In genomic region chr7:101119876-101120275, GRCh38 we compare ENCODE assay signal across 24 cellular contexts. TPM values are rescaled to one million over a fixed set of nuclear protein-coding genes. Genes with fewer than 3 reads are reported as not detected.
DNase-seq lines count a peak whose midpoint lies in the region; ATAC-seq and TF ChIP-seq lines count a peak whose summit lies in the region.
"Had no signal": no experiment of that assay in that cellular context is flagged by ENCODE, and none has a peak within 500 bp of the region (broad histone marks: within the 10 kb centered on the region; RNA-seq: fewer than 3 reads in every experiment).

No MANE protein-coding gene starts in this region.

- H3K9me3 Mint-ChIP-seq in osteocyte (ENCODE audit: unreplicated experiment) (no peaks in the 10 kb centered on the region), H9 (peaks cover 0 to 2% of the 10 kb centered on the region in 2 experiments; a peak in 1 of 5 replicates)
- no peaks in the 10 kb centered on the region for H3K9me3 Mint-ChIP-seq in stimulated activated effector memory CD8-positive, alpha-beta T cell treated with anti-CD3 and anti-CD28 coated beads, Interleukin-12 subunit alpha, Interleukin-12 subunit beta, amount 100 ng/mL, for 72 hours
- H3K9me3 Mint-ChIP-seq: immature natural killer cell; natural killer cell; stimulated activated memory B cell treated with anti-CD40 and anti-IgM and Interleukin-4, amounts not matched to agents 10 μg/mL and 1 μg/mL and 100 μg/mL, for 72 hours; T-helper 1 cell treated with Interleukin-12 subunit alpha and Interleukin-12 subunit beta and Interleukin-4 antibody, amounts not matched to agents 30 μg/mL and 1 μg/mL, for 36 hours had no signal

- H3T11ph ChIP-seq in H9 (ENCODE audit: low read length) = no peak overlapping the region

- DNase-seq in RPMI7951 (ENCODE audit: low read depth) (peak; percentile 52), dermis blood vessel endothelial cell (peak; percentile 39), osteocyte (ENCODE audit: extremely low spot score, unreplicated experiment) (no peak), NCI-H82 (lab: John Stamatoyannopoulos, UW) (no peak), H9 (no peak), NCI-H1417 (lab: John Stamatoyannopoulos, UW) (no peak)
- DNase-seq in stimulated activated effector memory CD8-positive, alpha-beta T cell treated with anti-CD3 and anti-CD28 coated beads, Interleukin-12 subunit alpha, Interleukin-12 subunit beta, amount 100 ng/mL, for 72 hours (ENCODE audit: low spot score in 2 of 2) = no peak
- DNase-seq: activated naive CD4-positive, alpha-beta T cell treated with anti-CD3 and anti-CD28 coated beads, Interleukin-2, amount 50 U/mL, for 16 hours; activated T-cell treated with anti-CD3 and anti-CD28 coated beads, Interleukin-2, amount 50 U/mL, for 48 hours; glutamatergic neuron; GOT3; immature natural killer cell; lower lobe of right lung; natural killer cell; NCI-H187 treated with DMSO at 0.1 percent for 48 hours; NCI-H446; SHP77 treated with DMSO at 0.1 percent for 48 hours; thyroid gland had no signal

- H3K14ac ChIP-seq in H9 (ENCODE audit: insufficient read depth, low read length) = no peak overlapping the region

- no peaks in the 10 kb centered on the region for H3K79me1 ChIP-seq in H9 (ENCODE audit: insufficient read depth, low read depth, low read length, poor library complexity, severe bottlenecking)

- H3K4ac ChIP-seq in H9 (ENCODE audit: low read depth, low read length) = no peak overlapping the region

- H3K4me1 ChIP-seq in BLaER1 = peaks cover 70% of the 10 kb centered on the region
- H3K4me1 ChIP-seq in H9 (ENCODE audit: insufficient read depth, low read length) = peaks cover 7% of the 10 kb centered on the region; the same call in 1 of the 2 replicates
- H3K4me1 ChIP-seq: breast epithelium had no signal

- H3K56ac ChIP-seq in H9 (ENCODE audit: insufficient read length, low read depth, low read length) = no peak overlapping the region

- H3K4me1 Mint-ChIP-seq in osteocyte (ENCODE audit: unreplicated experiment) (peaks cover 72% of the 10 kb centered on the region), H9 (peaks cover 25 to 35% of the 10 kb centered on the region in 2 experiments)
- peaks cover 14% of the 10 kb centered on the region for H3K4me1 Mint-ChIP-seq in stimulated activated effector memory CD8-positive, alpha-beta T cell treated with anti-CD3 and anti-CD28 coated beads, Interleukin-12 subunit alpha, Interleukin-12 subunit beta, amount 100 ng/mL, for 72 hours

- H3K4me3 ChIP-seq in BLaER1 = no peak overlapping the region
- H3K4me3 ChIP-seq: breast epithelium, dorsolateral prefrontal cortex, lower lobe of right lung, thyroid gland had no signal

- H3K27ac Mint-ChIP-seq in osteocyte (ENCODE audit: unreplicated experiment) (peak overlapping the region; percentile 92), H9 (peak overlapping the region in 1 of 3 experiments; percentile 38; a peak in 1 of 7 replicates)
- H3K27ac Mint-ChIP-seq in stimulated activated effector memory CD8-positive, alpha-beta T cell treated with anti-CD3 and anti-CD28 coated beads, Interleukin-12 subunit alpha, Interleukin-12 subunit beta, amount 100 ng/mL, for 72 hours = no peak overlapping the region
- H3K27ac Mint-ChIP-seq: immature natural killer cell; natural killer cell; stimulated activated memory B cell treated with anti-CD40 and anti-IgM and Interleukin-4, amounts not matched to agents 10 μg/mL and 1 μg/mL and 100 μg/mL, for 72 hours; T-helper 1 cell treated with Interleukin-12 subunit alpha and Interleukin-12 subunit beta and Interleukin-4 antibody, amounts not matched to agents 30 μg/mL and 1 μg/mL, for 36 hours had no signal

- H3K9me3 ChIP-seq in BLaER1 (no peaks in the 10 kb centered on the region), H9 (ENCODE audit: control insufficient read depth, low read depth, low read length) (no peaks in the 10 kb centered on the region)
- H3K9me3 ChIP-seq: breast epithelium, lower lobe of right lung, thyroid gland had no signal

- H3K4me3 Mint-ChIP-seq in osteocyte (ENCODE audit: unreplicated experiment) (no peak overlapping the region), H9 (no peak overlapping the region)
- no peak overlapping the region for H3K4me3 Mint-ChIP-seq in stimulated activated effector memory CD8-positive, alpha-beta T cell treated with anti-CD3 and anti-CD28 coated beads, Interleukin-12 subunit alpha, Interleukin-12 subunit beta, amount 100 ng/mL, for 72 hours
- H3K4me3 Mint-ChIP-seq: immature natural killer cell; natural killer cell; stimulated activated memory B cell treated with anti-CD40 and anti-IgM and Interleukin-4, amounts not matched to agents 10 μg/mL and 1 μg/mL and 100 μg/mL, for 72 hours; T-helper 1 cell treated with Interleukin-12 subunit alpha and Interleukin-12 subunit beta and Interleukin-4 antibody, amounts not matched to agents 30 μg/mL and 1 μg/mL, for 36 hours had no signal

- no peaks in the 10 kb centered on the region for H3K23me2 ChIP-seq in H9 (ENCODE audit: insufficient read length, low read depth, low read length, poor library complexity, severe bottlenecking)

- H3K36me3 Mint-ChIP-seq in osteocyte (ENCODE audit: unreplicated experiment) (no peaks in the 10 kb centered on the region), H9 (ENCODE audit: insufficient read depth in 1 of 3, low read depth in 3 of 3) (no peaks in the 10 kb centered on the region; a peak in 1 of 7 replicates)
- no peaks in the 10 kb centered on the region for H3K36me3 Mint-ChIP-seq in stimulated activated effector memory CD8-positive, alpha-beta T cell treated with anti-CD3 and anti-CD28 coated beads, Interleukin-12 subunit alpha, Interleukin-12 subunit beta, amount 100 ng/mL, for 72 hours
- H3K36me3 Mint-ChIP-seq: immature natural killer cell; natural killer cell; stimulated activated memory B cell treated with anti-CD40 and anti-IgM and Interleukin-4, amounts not matched to agents 10 μg/mL and 1 μg/mL and 100 μg/mL, for 72 hours had no signal

- H2BK15ac ChIP-seq in H9 (ENCODE audit: low read depth, low read length) = no peak overlapping the region

- H3K27me3 Mint-ChIP-seq in osteocyte (ENCODE audit: unreplicated experiment) (no peaks in the 10 kb centered on the region), H9 (ENCODE audit: low read depth) (peaks cover 1% of the 10 kb centered on the region; the same call in 1 of the 2 replicates)

- H2AFZ ChIP-seq in H9 (ENCODE audit: low read length) = no peak overlapping the region

- no peak for ATAC-seq in stimulated activated effector memory CD8-positive, alpha-beta T cell treated with anti-CD3 and anti-CD28 coated beads, Interleukin-12 subunit alpha, Interleukin-12 subunit beta, amount 100 ng/mL, for 72 hours
- ATAC-seq: esophagus mucosa; lower lobe of right lung; natural killer cell; stimulated activated memory B cell treated with anti-CD40 and anti-IgM and Interleukin-4, amounts not matched to agents 10 μg/mL and 1 μg/mL and 100 μg/mL, for 72 hours had no signal

- peak overlapping the region; percentile 99 for H3K4me2 ChIP-seq in BLaER1
- H3K4me2 ChIP-seq in H9 (ENCODE audit: insufficient read depth, insufficient read length, low read length) = no peak overlapping the region

- no peak overlapping the region for H3K18ac ChIP-seq in H9 (ENCODE audit: insufficient read length, low read depth, low read length)

- no peak overlapping the region for H4K8ac ChIP-seq in H9 (replicated peaks; ENCODE audit: insufficient read length, low read depth, low read length)

- no CpG with 5 or more reads among the region's 10 CpGs for WGBS in H9 (ENCODE audit: extremely low coverage, insufficient read length, low lambda C conversion rate)

- H3K23ac ChIP-seq in H9 (ENCODE audit: insufficient read length, low read depth, low read length) = no peak overlapping the region

- H3K27me3 ChIP-seq in BLaER1 (no peaks in the 10 kb centered on the region), H9 (ENCODE audit: insufficient read depth, low read length) (no peaks in the 10 kb centered on the region)
- H3K27me3 ChIP-seq: breast epithelium, thyroid gland had no signal

- no peak overlapping the region for H4K5ac ChIP-seq in H9 (ENCODE audit: insufficient read length, low read depth, low read length)

- no peaks in the 10 kb centered on the region for H3K79me2 ChIP-seq in H9 (ENCODE audit: insufficient read depth, low read length)

- H2BK120ac ChIP-seq in H9 (ENCODE audit: low read depth, low read length, poor library complexity, severe bottlenecking) = no peak overlapping the region

- no peak overlapping the region for H2BK20ac ChIP-seq in H9 (ENCODE audit: low read depth, low read length, poor library complexity, severe bottlenecking)

- H3K27ac ChIP-seq in BLaER1 (no peak overlapping the region), H9 (ENCODE audit: insufficient read length, low read depth, low read length) (no peak overlapping the region)
- H3K27ac ChIP-seq: breast epithelium, lower lobe of right lung, thyroid gland had no signal

- H4K91ac ChIP-seq in H9 (ENCODE audit: insufficient read length, low read depth, low read length) = no peak overlapping the region

- no peak overlapping the region for H2BK12ac ChIP-seq in H9 (ENCODE audit: insufficient read length, low read depth, low read length)

- H4K20me1 ChIP-seq in BLaER1 (no peaks in the 10 kb centered on the region), H9 (ENCODE audit: control insufficient read depth, insufficient read depth, insufficient read length) (no peaks in the 10 kb centered on the region)

- no peak overlapping the region for H2BK5ac ChIP-seq in H9 (ENCODE audit: insufficient read length, low read length)

- H2AK5ac ChIP-seq in H9 (ENCODE audit: insufficient read length, low read length) = no peak overlapping the region

- no peaks in the 10 kb centered on the region for H3K36me3 ChIP-seq in BLaER1
- H3K36me3 ChIP-seq: breast epithelium, lower lobe of right lung, thyroid gland had no signal

- H3K9ac ChIP-seq in BLaER1 = no peak overlapping the region
- no peak overlapping the region for H3K9ac ChIP-seq in H9 (ENCODE audit: extremely low read depth, insufficient read length, low read length)

- TF ChIP-seq CTCF in osteocyte (IDR thresholded peaks at IDR 0.05) (no peak), H9 (conservative IDR thresholded peaks at IDR 0.05) (no peak)

RNA-seq across cellular contexts. Expression of gene SERPINE1, which starts 7.0 kb away (rescaled TPM):
- total RNA-seq in RPMI7951 (2014; rRNA removed; shearing (Covaris generic)) = 221 and 238 TPM in 2 replicates
- total RNA-seq in dermis blood vessel endothelial cell (289 and 399 TPM in 2 replicates), osteocyte (266 and 328 TPM in 2 replicates), H9 (2021) (11.5 and 13.0 TPM in 2 replicates)

RNA-seq across cellular contexts. Expression of gene AP1S1, which starts 34.4 kb away (rescaled TPM):
- 135 and 162 TPM in 2 replicates for total RNA-seq in RPMI7951 (2014; rRNA removed; shearing (Covaris generic))
- total RNA-seq in dermis blood vessel endothelial cell (115 and 144 TPM in 2 replicates), osteocyte (52.9 and 57.9 TPM in 2 replicates), H9 (2021) (65.2 and 73.0 TPM in 2 replicates)

RNA-seq across cellular contexts. Expression of gene TRIM56, which starts 34.6 kb away (rescaled TPM):
- total RNA-seq in RPMI7951 (2014; rRNA removed; shearing (Covaris generic)) = 4.7 and 5.0 TPM in 2 replicates
- total RNA-seq in dermis blood vessel endothelial cell = 19.6 and 28.0 TPM in 2 replicates
- 36.5 and 42.2 TPM in 2 replicates for total RNA-seq in osteocyte
- 21.8 and 22.4 TPM in 2 replicates for total RNA-seq in H9 (2021)

RNA-seq across cellular contexts. Expression of gene VGF, which starts 45.5 kb away (rescaled TPM):
- total RNA-seq in RPMI7951 (2014; rRNA removed; shearing (Covaris generic)) = 0.12 and 0.59 TPM in 2 replicates
- total RNA-seq in dermis blood vessel endothelial cell (not detected in 2 replicates), osteocyte (0.16 and 0.24 TPM in 2 replicates), H9 (2021) (37.1 and 39.1 TPM in 2 replicates)
- total RNA-seq: esophagus mucosa, natural killer cell had no signal

Comparison
In these comparisons a context has a peak if more than half of its experiments do, and no peak if none do; other contexts are left out.
1. DNase-seq: peak in RPMI7951 (single experiment) and dermis blood vessel endothelial cell (single experiment); none in osteocyte (single experiment), NCI-H82 (single experiment), H9 (single experiment), stimulated activated effector memory CD8-positive, alpha-beta T cell treated with anti-CD3 and anti-CD28 coated beads, Interleukin-12 subunit alpha, Interleukin-12 subunit beta, amount 100 ng/mL, for 72 hours (0 of 2) and NCI-H1417 (0 of 3).
2. RNA of gene SERPINE1, which starts 7.0 kb away (total RNA-seq): 266 to 328 TPM in osteocyte, 289 to 399 TPM in dermis blood vessel endothelial cell and 221 to 238 TPM in RPMI7951; 11.5 to 13.0 TPM in H9; every median in the first group is over 10 times any median in the second.